ENCODE assay signal across 10 cellular contexts in genomic region chr21:40466893-40467483, GRCh38.
DNase-seq lines count a peak whose midpoint lies in the region; ATAC-seq, FAIRE-seq and TF ChIP-seq lines count a peak whose summit lies in the region.
"Had no signal": no experiment of that assay in that cellular context is flagged by ENCODE, and none has a peak within 500 bp of the region (broad histone marks: within the 10 kb centered on the region; RNA-seq: fewer than 3 reads in every experiment).

No MANE protein-coding gene starts in this region.

- DNase-seq in NCI-H187 (lab: John Stamatoyannopoulos, UW) (peak; percentile 16 to 31), NCI-H187 treated with DMSO at 0.1 percent for 48 hours (lab: John Stamatoyannopoulos, UW) (no peak), NCI-H774 (lab: John Stamatoyannopoulos, UW) (peak; percentile 31), sigmoid colon (no peak)
- no peak for DNase-seq in CD8-positive, alpha-beta T cell
- DNase-seq: mesenchymal stem cell had no signal

- H3K27ac Mint-ChIP-seq in CD8-positive, alpha-beta T cell: no peak overlapping the region

- no peak overlapping the region for H3K27ac ChIP-seq in sigmoid colon
- no peak overlapping the region for H3K27ac ChIP-seq in CD8-positive, alpha-beta T cell (ENCODE audit: low read depth, low read length)

- H3K9me3 Mint-ChIP-seq in CD8-positive, alpha-beta T cell: peaks cover 3% of the 10 kb centered on the region

- no peak for TF ChIP-seq EP300 in sigmoid colon (IDR thresholded peaks at IDR 0.05)

- intact Hi-C loops in sigmoid colon (cut with DNase I): loop anchor here (2.0 kb wide), 1 partner anchor 602 kb away; no protein-coding TSS in a partner anchor
- intact Hi-C loops in CD8-positive, alpha-beta T cell (cut with DNase I, micrococcal nuclease): loop anchor here in 1 of 2 experiments (5.0 kb wide), 1 partner anchor 600 kb away; no protein-coding TSS in a partner anchor

- no peak overlapping the region for H3K4me3 Mint-ChIP-seq in CD8-positive, alpha-beta T cell

- no peaks in the 10 kb centered on the region for H3K36me3 ChIP-seq in sigmoid colon
- H3K36me3 ChIP-seq in CD8-positive, alpha-beta T cell (ENCODE audit: insufficient read depth, low read length): no peaks in the 10 kb centered on the region
- H3K36me3 ChIP-seq: HAP-1 had no signal

- no peak for TF ChIP-seq POLR2A in sigmoid colon (IDR thresholded peaks at IDR 0.05)

- H3K36me3 Mint-ChIP-seq in CD8-positive, alpha-beta T cell: no peaks in the 10 kb centered on the region

- H3K9me3 ChIP-seq in sigmoid colon: no peaks in the 10 kb centered on the region
- H3K9me3 ChIP-seq in CD8-positive, alpha-beta T cell (ENCODE audit: low read length): no peaks in the 10 kb centered on the region

- ATAC-seq in CD8-positive, alpha-beta T cell: no peak
- ATAC-seq in GM21717 (IDR thresholded peaks at IDR 0.05; ENCODE audit: unreplicated experiment): no peak
- ATAC-seq in HG03108 (IDR thresholded peaks at IDR 0.05; ENCODE audit: unreplicated experiment): no peak

- FAIRE-seq in endometrium (lab: Jason Lieb, UNC): peak; percentile 77

- POLR2A ChIA-PET in CD8-positive, alpha-beta T cell (lab: Charles Lee): no interaction called here

- H3K4me3 ChIP-seq in sigmoid colon: no peak overlapping the region
- no peak overlapping the region for H3K4me3 ChIP-seq in CD8-positive, alpha-beta T cell (ENCODE audit: low read depth, low read length)
- H3K4me3 ChIP-seq: HAP-1 had no signal

- no peaks in the 10 kb centered on the region for H3K27me3 Mint-ChIP-seq in CD8-positive, alpha-beta T cell (ENCODE audit: low read depth)

- H3K4me1 Mint-ChIP-seq in CD8-positive, alpha-beta T cell (ENCODE audit: low read depth): no peaks in the 10 kb centered on the region

- no peaks in the 10 kb centered on the region for H3K27me3 ChIP-seq in sigmoid colon
- H3K27me3 ChIP-seq in CD8-positive, alpha-beta T cell (ENCODE audit: insufficient read depth, low read length): no peaks in the 10 kb centered on the region

- 71 to 77% methylated on average over 1 of the region's 1 CpG for WGBS in sigmoid colon, 2 donors

- H3K4me1 ChIP-seq in sigmoid colon: no peaks in the 10 kb centered on the region
- no peaks in the 10 kb centered on the region for H3K4me1 ChIP-seq in CD8-positive, alpha-beta T cell (ENCODE audit: insufficient read depth, low read length)
- H3K4me1 ChIP-seq: HAP-1 had no signal

- CTCF ChIA-PET in CD8-positive, alpha-beta T cell (lab: Charles Lee): no interaction called here

- TF ChIP-seq CTCF in sigmoid colon (IDR thresholded peaks at IDR 0.05): peak in 3 of 4 experiments; percentile 24 to 44 (median 27)
- TF ChIP-seq CTCF in CD8-positive, alpha-beta T cell (IDR thresholded peaks at IDR 0.05): no peak

Comparison
In these comparisons a context has a peak if more than half of its experiments do, and no peak if none do; other contexts are left out.
1. DNase-seq: peak in NCI-H187 (2 of 2) and NCI-H774 (single experiment); none in NCI-H187 treated with DMSO at 0.1 percent for 48 hours (single experiment), sigmoid colon (single experiment) and CD8-positive, alpha-beta T cell (0 of 7).